In the genomic region with DNA sequence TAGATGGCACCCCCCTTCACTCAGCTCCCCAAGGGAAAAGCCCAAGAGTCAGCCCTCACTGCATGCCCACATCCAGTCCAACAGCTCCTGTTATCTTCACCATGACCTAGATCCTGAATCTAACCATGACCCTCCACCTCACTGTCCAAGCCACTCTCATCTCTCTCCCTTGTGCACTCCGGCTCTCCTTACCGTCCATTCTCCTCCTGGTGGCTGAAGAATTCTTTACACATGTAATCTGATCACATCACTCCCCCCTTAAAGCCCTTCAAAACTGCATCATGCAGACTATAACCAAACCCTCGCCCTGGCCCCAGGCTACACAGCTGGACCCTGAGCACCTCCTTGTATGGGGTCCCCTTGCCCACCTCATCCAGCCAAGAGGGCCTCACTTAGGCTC, we compare ENCODE assay signal across 11 cellular contexts. TPM values are rescaled to one million over a fixed set of nuclear protein-coding genes. Genes with fewer than 3 reads are reported as not detected.
DNase-seq lines count a peak whose midpoint lies in the region; ATAC-seq and TF ChIP-seq lines count a peak whose summit lies in the region.
"Had no signal": no experiment of that assay in that cellular context is flagged by ENCODE, and none has a peak within 500 bp of the region (broad histone marks: within the 10 kb centered on the region; RNA-seq: fewer than 3 reads in every experiment).

No MANE protein-coding gene starts in this region.

- no peaks in the 10 kb centered on the region for H3K36me3 Mint-ChIP-seq in MCF 10A (ENCODE audit: insufficient read depth, unreplicated experiment)
- H3K36me3 Mint-ChIP-seq in glutamatergic neuron (ENCODE audit: unreplicated experiment) = peaks cover 13% of the 10 kb centered on the region
- H3K36me3 Mint-ChIP-seq in type B pancreatic cell = no peaks in the 10 kb centered on the region

- H3K36me3 ChIP-seq in breast epithelium (no peaks in the 10 kb centered on the region), prostate gland (no peaks in the 10 kb centered on the region)

- no peaks in the 10 kb centered on the region for H3K27me3 Mint-ChIP-seq in MCF 10A (ENCODE audit: insufficient read depth, unreplicated experiment)
- H3K27me3 Mint-ChIP-seq in glutamatergic neuron (ENCODE audit: unreplicated experiment) = peaks cover 4% of the 10 kb centered on the region
- H3K27me3 Mint-ChIP-seq in type B pancreatic cell = no peaks in the 10 kb centered on the region

- H3K27ac Mint-ChIP-seq in MCF 10A (ENCODE audit: low read depth, unreplicated experiment) (peak overlapping the region; percentile 85), glutamatergic neuron (ENCODE audit: unreplicated experiment) (peak overlapping the region; percentile 9), type B pancreatic cell (peak overlapping the region; percentile 98)

- H3K4me1 ChIP-seq in breast epithelium (no peaks in the 10 kb centered on the region), prostate gland (replicated peaks) (peaks cover 6% of the 10 kb centered on the region)

- H3K4me1 Mint-ChIP-seq in MCF 10A (ENCODE audit: insufficient read depth, unreplicated experiment) (peaks cover 17% of the 10 kb centered on the region), glutamatergic neuron (ENCODE audit: low read depth, unreplicated experiment) (peaks cover 14% of the 10 kb centered on the region), type B pancreatic cell (ENCODE audit: unreplicated experiment) (peaks cover 33% of the 10 kb centered on the region)

- H3K4me3 ChIP-seq in breast epithelium = no peak overlapping the region
- no peak overlapping the region for H3K4me3 ChIP-seq in prostate gland
- H3K4me3 ChIP-seq: BLaER1, SK-N-MC had no signal

- no peak for TF ChIP-seq POLR2A in breast epithelium (IDR thresholded peaks at IDR 0.05)
- TF ChIP-seq POLR2A in prostate gland (IDR thresholded peaks at IDR 0.05) = no peak

- TF ChIP-seq CTCF in MCF 10A (IDR thresholded peaks at IDR 0.05; ENCODE audit: unreplicated experiment) = no peak
- TF ChIP-seq CTCF in breast epithelium (IDR thresholded peaks at IDR 0.05) = no peak
- peak; percentile 24; the same call in 1 of the 2 replicates for TF ChIP-seq CTCF in VCaP (conservative IDR thresholded peaks at IDR 0.05)
- TF ChIP-seq CTCF in glutamatergic neuron (IDR thresholded peaks at IDR 0.05; ENCODE audit: partially characterized antibody, unreplicated experiment) = no peak
- TF ChIP-seq CTCF in type B pancreatic cell (conservative IDR thresholded peaks at IDR 0.05) = peak; percentile 39
- TF ChIP-seq CTCF in prostate gland (IDR thresholded peaks at IDR 0.05) = peak in 1 of 4 experiments; percentile 19

- H3K27ac ChIP-seq in breast epithelium (peak overlapping the region in 1 of 2 donors; percentile 73), VCaP (peak overlapping the region; percentile 71), prostate gland (no peak overlapping the region)
- H3K27ac ChIP-seq: BLaER1, SK-N-MC had no signal

- ATAC-seq in HG03045 (IDR thresholded peaks at IDR 0.05; ENCODE audit: unreplicated experiment) (no peak), HG03460 (IDR thresholded peaks at IDR 0.05; ENCODE audit: unreplicated experiment) (no peak)

- CTCF ChIA-PET in MCF 10A (lab: Yijun Ruan, JAX) = interaction anchor here (0.7 to 1.5 kb wide), 2 partner anchors 54 to 108 kb away, joined by 4 to 6 read pairs; partner anchors contain the start of gene PAFAH2

- POLR2A ChIA-PET in MCF 10A (lab: Yijun Ruan, JAX) = interaction anchor here (1.1 to 7.5 kb wide), 6 partner anchors 12 to 108 kb away, joined by 3 to 83 read pairs (median 34); partner anchors contain the start of genes MTFR1L, PAFAH2, PAQR7 and STMN1

- H3K9me3 Mint-ChIP-seq in MCF 10A (ENCODE audit: unreplicated experiment) (no peaks in the 10 kb centered on the region), glutamatergic neuron (ENCODE audit: unreplicated experiment) (peaks cover 3% of the 10 kb centered on the region), type B pancreatic cell (peaks cover 4% of the 10 kb centered on the region)

- H3K4me3 Mint-ChIP-seq in MCF 10A (ENCODE audit: unreplicated experiment) (no peak overlapping the region), glutamatergic neuron (ENCODE audit: unreplicated experiment) (no peak overlapping the region), type B pancreatic cell (peak overlapping the region; percentile 73)

- no peaks in the 10 kb centered on the region for H3K27me3 ChIP-seq in breast epithelium
- no peaks in the 10 kb centered on the region for H3K27me3 ChIP-seq in prostate gland (replicated peaks; ENCODE audit: insufficient read depth)
- H3K27me3 ChIP-seq: BLaER1 had no signal

- intact Hi-C loops in MCF 10A (cut with micrococcal nuclease) (no loop called here), breast epithelium (cut with DNase I; ENCODE audit: low total_unique reads) (no loop called here), prostate gland (cut with DNase I) (no loop called here)

- DNase-seq in MCF 10A (ENCODE audit: unreplicated experiment) (no peak), breast epithelium (ENCODE audit: low spot score in 2 of 2) (no peak), glutamatergic neuron (no peak), type B pancreatic cell (ENCODE audit: extremely low spot score, unreplicated experiment) (no peak), prostate gland (ENCODE audit: low spot score) (no peak)

- 67% methylated on average over 3 of the region's 3 CpGs for WGBS in prostate gland

- no TSS peak for BruUV-seq in MCF 10A (replicated peaks; lab: Mats Ljungman, UMichigan)

- H3K9me3 ChIP-seq in breast epithelium (no peaks in the 10 kb centered on the region), prostate gland (no peaks in the 10 kb centered on the region)
- H3K9me3 ChIP-seq: BLaER1 had no signal

RNA-seq across cellular contexts. Expression of gene PAQR7, which starts 14.0 kb away (rescaled TPM):
- total RNA-seq in MCF 10A (2022) (3.8 and 4.4 TPM in 2 replicates), breast epithelium (1 to 10 TPM; 4.2 to 8.2 (median 7.2) TPM), glutamatergic neuron (ENCODE audit: unreplicated experiment) (6.4 TPM), type B pancreatic cell (ENCODE audit: low replicate concordance) (24.3 and 41.0 TPM in 2 replicates), prostate gland (10 to 100 TPM in 1 of 2 donors, 1 to 10 TPM in 1; 7.8 to 74.0 TPM)

RNA-seq across cellular contexts. Expression of gene STMN1, which starts 16.7 kb away (rescaled TPM):
- total RNA-seq in MCF 10A (2022) = 99.3 and 137 TPM in 2 replicates
- 10 to 100 TPM; 23.9 to 33.8 (median 28.4) TPM for total RNA-seq in breast epithelium
- total RNA-seq in glutamatergic neuron (ENCODE audit: unreplicated experiment) = 2,298 TPM
- total RNA-seq in type B pancreatic cell (ENCODE audit: low replicate concordance) = 219 and 591 TPM in 2 replicates
- 100 to 1,000 TPM in 1 of 2 donors, 10 to 100 TPM in 1; 21.8 to 138 TPM for total RNA-seq in prostate gland

RNA-seq across cellular contexts. Expression of gene AUNIP, which starts 30.2 kb away (rescaled TPM):
- total RNA-seq in MCF 10A (2022) (5.2 and 9.4 TPM in 2 replicates), breast epithelium (under 1 TPM in 2 of 3 donors, not detected in 1; 0.33 to 0.88 TPM), glutamatergic neuron (ENCODE audit: unreplicated experiment) (1.3 TPM), type B pancreatic cell (ENCODE audit: low replicate concordance) (3.7 and 7.2 TPM in 2 replicates), prostate gland (1 to 10 TPM in 1 of 2 donors, under 1 TPM in 1; 0.32 to 4.3 TPM)
- total RNA-seq: cardiac septum had no signal

Comparison
In these comparisons a context has a peak if more than half of its experiments do, and no peak if none do; other contexts are left out.
1. H3K27ac Mint-ChIP-seq: peak in every context shown above with its lines; median percentile 98 in type B pancreatic cell; 85 in MCF 10A; 9 in glutamatergic neuron.
2. CTCF ChIP-seq: peak in VCaP (single experiment) and type B pancreatic cell (single experiment); none in MCF 10A (single experiment), breast epithelium (0 of 3) and glutamatergic neuron (single experiment).